In the genomic region with DNA sequence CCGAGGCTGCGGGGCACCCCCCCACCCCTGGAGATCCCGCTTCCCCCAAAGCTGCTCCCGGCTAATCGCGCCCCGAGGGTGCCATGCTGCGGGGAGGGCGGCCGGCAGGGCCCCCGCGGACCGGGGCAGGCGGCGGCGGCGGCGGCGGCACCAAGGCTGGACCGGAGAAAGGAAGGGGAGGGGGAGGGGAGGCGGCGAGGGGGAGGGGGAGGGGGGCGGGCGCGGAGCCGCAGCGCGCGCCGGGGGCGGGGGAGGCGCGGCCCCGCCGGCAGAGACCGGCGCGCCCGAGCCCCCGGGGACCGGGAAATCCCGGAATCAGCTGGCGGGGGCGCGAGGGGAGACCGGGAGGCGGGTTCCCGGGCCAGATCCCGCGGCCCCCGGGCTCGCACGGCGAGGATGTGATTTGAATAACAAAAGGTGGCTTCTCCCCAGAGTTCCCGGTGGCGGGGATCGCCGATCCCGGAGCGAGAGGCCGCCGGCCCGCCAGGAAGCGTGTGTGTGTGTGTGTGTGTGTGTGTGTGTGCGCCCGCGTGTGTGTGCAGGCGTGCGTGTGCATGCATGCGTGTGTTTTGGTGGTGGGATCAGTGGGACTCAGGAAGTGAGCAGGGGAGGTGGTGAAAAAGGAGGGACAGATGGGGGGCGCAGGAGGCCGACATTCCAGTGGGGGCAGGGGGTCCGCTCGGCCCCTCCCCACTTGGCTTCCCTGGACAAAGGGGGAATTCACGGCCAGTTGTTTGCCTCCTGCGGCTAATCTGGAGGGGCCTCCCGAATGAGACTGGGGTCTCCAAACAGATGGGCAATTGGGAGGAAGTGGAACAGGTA, we compare ENCODE assay signal across 1 cellular context.
TF ChIP-seq lines count a peak whose summit lies in the region.

No MANE protein-coding gene starts in this region.

TF ChIP-seq in K562, 482 proteins besides CTCF, POLR2A, EP300 and RAD21 (continued from another document and continues in another):
- TF ChIP-seq, protein P1, sequence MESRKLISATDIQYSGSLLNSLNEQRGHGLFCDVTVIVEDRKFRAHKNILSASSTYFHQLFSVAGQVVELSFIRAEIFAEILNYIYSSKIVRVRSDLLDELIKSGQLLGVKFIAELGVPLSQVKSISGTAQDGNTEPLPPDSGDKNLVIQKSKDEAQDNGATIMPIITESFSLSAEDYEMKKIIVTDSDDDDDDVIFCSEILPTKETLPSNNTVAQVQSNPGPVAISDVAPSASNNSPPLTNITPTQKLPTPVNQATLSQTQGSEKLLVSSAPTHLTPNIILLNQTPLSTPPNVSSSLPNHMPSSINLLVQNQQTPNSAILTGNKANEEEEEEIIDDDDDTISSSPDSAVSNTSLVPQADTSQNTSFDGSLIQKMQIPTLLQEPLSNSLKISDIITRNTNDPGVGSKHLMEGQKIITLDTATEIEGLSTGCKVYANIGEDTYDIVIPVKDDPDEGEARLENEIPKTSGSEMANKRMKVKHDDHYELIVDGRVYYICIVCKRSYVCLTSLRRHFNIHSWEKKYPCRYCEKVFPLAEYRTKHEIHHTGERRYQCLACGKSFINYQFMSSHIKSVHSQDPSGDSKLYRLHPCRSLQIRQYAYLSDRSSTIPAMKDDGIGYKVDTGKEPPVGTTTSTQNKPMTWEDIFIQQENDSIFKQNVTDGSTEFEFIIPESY (CRISPR knock-in tag; IDR thresholded peaks at IDR 0.05) = 0 out of 2 replicates have a peak, but pooled peaks have one; percentile 10
- TF ChIP-seq ATF1 (CRISPR knock-in tag; IDR thresholded peaks at IDR 0.05) (no peak), ATF1 (tag; IDR thresholded peaks at IDR 0.05) (peak; percentile 52), ZNF75A (CRISPR knock-in tag; IDR thresholded peaks at IDR 0.05) (no peak), ZBED1 (IDR thresholded peaks at IDR 0.05) (no peak), RBM14 (IDR thresholded peaks at IDR 0.05; ENCODE audit: borderline replicate concordance, insufficient read depth, low read depth, low read length) (no peak), ZSCAN29 (IDR thresholded peaks at IDR 0.05) (no peak), ZNF668 (CRISPR knock-in tag; IDR thresholded peaks at IDR 0.05) (no peak), ZNF263 (CRISPR knock-in tag; IDR thresholded peaks at IDR 0.05; ENCODE audit: borderline replicate concordance) (peak; percentile 33; the same call in 1 of the 2 replicates), ZEB2 (IDR thresholded peaks at IDR 0.05) (0 out of 2 replicates have a peak, but pooled peaks have one; percentile 22), POLR2B (IDR thresholded peaks at IDR 0.05; ENCODE audit: low read depth, partially characterized antibody) (peak; percentile 47), ARNT (IDR thresholded peaks at IDR 0.05) (0 out of 4 replicates have a peak, but pooled peaks of 1 of the 2 experiments have one; percentile 32), ZNF121 (CRISPR knock-in tag; conservative IDR thresholded peaks at IDR 0.05) (no peak), SMAD2 (IDR thresholded peaks at IDR 0.05; ENCODE audit: low read depth, low read length) (no peak), MTA3 (IDR thresholded peaks at IDR 0.05; ENCODE audit: borderline replicate concordance) (peak; percentile 63; the same call in 1 of the 2 replicates), MYNN (IDR thresholded peaks at IDR 0.05) (peak; percentile 63; the same call in 1 of the 2 replicates), MYNN (CRISPR knock-in tag; IDR thresholded peaks at IDR 0.05) (no peak)
- TF ChIP-seq, protein P2, sequence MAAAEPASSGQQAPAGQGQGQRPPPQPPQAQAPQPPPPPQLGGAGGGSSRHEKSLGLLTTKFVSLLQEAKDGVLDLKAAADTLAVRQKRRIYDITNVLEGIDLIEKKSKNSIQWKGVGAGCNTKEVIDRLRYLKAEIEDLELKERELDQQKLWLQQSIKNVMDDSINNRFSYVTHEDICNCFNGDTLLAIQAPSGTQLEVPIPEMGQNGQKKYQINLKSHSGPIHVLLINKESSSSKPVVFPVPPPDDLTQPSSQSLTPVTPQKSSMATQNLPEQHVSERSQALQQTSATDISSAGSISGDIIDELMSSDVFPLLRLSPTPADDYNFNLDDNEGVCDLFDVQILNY (CRISPR knock-in tag; IDR thresholded peaks at IDR 0.05) = no peak
- TF ChIP-seq, protein P3, sequence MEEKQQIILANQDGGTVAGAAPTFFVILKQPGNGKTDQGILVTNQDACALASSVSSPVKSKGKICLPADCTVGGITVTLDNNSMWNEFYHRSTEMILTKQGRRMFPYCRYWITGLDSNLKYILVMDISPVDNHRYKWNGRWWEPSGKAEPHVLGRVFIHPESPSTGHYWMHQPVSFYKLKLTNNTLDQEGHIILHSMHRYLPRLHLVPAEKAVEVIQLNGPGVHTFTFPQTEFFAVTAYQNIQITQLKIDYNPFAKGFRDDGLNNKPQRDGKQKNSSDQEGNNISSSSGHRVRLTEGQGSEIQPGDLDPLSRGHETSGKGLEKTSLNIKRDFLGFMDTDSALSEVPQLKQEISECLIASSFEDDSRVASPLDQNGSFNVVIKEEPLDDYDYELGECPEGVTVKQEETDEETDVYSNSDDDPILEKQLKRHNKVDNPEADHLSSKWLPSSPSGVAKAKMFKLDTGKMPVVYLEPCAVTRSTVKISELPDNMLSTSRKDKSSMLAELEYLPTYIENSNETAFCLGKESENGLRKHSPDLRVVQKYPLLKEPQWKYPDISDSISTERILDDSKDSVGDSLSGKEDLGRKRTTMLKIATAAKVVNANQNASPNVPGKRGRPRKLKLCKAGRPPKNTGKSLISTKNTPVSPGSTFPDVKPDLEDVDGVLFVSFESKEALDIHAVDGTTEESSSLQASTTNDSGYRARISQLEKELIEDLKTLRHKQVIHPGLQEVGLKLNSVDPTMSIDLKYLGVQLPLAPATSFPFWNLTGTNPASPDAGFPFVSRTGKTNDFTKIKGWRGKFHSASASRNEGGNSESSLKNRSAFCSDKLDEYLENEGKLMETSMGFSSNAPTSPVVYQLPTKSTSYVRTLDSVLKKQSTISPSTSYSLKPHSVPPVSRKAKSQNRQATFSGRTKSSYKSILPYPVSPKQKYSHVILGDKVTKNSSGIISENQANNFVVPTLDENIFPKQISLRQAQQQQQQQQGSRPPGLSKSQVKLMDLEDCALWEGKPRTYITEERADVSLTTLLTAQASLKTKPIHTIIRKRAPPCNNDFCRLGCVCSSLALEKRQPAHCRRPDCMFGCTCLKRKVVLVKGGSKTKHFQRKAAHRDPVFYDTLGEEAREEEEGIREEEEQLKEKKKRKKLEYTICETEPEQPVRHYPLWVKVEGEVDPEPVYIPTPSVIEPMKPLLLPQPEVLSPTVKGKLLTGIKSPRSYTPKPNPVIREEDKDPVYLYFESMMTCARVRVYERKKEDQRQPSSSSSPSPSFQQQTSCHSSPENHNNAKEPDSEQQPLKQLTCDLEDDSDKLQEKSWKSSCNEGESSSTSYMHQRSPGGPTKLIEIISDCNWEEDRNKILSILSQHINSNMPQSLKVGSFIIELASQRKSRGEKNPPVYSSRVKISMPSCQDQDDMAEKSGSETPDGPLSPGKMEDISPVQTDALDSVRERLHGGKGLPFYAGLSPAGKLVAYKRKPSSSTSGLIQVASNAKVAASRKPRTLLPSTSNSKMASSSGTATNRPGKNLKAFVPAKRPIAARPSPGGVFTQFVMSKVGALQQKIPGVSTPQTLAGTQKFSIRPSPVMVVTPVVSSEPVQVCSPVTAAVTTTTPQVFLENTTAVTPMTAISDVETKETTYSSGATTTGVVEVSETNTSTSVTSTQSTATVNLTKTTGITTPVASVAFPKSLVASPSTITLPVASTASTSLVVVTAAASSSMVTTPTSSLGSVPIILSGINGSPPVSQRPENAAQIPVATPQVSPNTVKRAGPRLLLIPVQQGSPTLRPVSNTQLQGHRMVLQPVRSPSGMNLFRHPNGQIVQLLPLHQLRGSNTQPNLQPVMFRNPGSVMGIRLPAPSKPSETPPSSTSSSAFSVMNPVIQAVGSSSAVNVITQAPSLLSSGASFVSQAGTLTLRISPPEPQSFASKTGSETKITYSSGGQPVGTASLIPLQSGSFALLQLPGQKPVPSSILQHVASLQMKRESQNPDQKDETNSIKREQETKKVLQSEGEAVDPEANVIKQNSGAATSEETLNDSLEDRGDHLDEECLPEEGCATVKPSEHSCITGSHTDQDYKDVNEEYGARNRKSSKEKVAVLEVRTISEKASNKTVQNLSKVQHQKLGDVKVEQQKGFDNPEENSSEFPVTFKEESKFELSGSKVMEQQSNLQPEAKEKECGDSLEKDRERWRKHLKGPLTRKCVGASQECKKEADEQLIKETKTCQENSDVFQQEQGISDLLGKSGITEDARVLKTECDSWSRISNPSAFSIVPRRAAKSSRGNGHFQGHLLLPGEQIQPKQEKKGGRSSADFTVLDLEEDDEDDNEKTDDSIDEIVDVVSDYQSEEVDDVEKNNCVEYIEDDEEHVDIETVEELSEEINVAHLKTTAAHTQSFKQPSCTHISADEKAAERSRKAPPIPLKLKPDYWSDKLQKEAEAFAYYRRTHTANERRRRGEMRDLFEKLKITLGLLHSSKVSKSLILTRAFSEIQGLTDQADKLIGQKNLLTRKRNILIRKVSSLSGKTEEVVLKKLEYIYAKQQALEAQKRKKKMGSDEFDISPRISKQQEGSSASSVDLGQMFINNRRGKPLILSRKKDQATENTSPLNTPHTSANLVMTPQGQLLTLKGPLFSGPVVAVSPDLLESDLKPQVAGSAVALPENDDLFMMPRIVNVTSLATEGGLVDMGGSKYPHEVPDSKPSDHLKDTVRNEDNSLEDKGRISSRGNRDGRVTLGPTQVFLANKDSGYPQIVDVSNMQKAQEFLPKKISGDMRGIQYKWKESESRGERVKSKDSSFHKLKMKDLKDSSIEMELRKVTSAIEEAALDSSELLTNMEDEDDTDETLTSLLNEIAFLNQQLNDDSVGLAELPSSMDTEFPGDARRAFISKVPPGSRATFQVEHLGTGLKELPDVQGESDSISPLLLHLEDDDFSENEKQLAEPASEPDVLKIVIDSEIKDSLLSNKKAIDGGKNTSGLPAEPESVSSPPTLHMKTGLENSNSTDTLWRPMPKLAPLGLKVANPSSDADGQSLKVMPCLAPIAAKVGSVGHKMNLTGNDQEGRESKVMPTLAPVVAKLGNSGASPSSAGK (IDR thresholded peaks at IDR 0.05) = peak; percentile 66
- TF ChIP-seq, protein P4, sequence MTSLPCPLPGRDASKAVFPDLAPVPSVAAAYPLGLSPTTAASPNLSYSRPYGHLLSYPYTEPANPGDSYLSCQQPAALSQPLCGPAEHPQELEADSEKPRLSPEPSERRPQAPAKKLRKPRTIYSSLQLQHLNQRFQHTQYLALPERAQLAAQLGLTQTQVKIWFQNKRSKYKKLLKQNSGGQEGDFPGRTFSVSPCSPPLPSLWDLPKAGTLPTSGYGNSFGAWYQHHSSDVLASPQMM (CRISPR knock-in tag; IDR thresholded peaks at IDR 0.05) = no peak
- TF ChIP-seq, protein P5, sequence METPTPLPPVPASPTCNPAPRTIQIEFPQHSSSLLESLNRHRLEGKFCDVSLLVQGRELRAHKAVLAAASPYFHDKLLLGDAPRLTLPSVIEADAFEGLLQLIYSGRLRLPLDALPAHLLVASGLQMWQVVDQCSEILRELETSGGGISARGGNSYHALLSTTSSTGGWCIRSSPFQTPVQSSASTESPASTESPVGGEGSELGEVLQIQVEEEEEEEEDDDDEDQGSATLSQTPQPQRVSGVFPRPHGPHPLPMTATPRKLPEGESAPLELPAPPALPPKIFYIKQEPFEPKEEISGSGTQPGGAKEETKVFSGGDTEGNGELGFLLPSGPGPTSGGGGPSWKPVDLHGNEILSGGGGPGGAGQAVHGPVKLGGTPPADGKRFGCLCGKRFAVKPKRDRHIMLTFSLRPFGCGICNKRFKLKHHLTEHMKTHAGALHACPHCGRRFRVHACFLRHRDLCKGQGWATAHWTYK (CRISPR knock-in tag; IDR thresholded peaks at IDR 0.05) = peak; percentile 37
- TF ChIP-seq, protein P6, sequence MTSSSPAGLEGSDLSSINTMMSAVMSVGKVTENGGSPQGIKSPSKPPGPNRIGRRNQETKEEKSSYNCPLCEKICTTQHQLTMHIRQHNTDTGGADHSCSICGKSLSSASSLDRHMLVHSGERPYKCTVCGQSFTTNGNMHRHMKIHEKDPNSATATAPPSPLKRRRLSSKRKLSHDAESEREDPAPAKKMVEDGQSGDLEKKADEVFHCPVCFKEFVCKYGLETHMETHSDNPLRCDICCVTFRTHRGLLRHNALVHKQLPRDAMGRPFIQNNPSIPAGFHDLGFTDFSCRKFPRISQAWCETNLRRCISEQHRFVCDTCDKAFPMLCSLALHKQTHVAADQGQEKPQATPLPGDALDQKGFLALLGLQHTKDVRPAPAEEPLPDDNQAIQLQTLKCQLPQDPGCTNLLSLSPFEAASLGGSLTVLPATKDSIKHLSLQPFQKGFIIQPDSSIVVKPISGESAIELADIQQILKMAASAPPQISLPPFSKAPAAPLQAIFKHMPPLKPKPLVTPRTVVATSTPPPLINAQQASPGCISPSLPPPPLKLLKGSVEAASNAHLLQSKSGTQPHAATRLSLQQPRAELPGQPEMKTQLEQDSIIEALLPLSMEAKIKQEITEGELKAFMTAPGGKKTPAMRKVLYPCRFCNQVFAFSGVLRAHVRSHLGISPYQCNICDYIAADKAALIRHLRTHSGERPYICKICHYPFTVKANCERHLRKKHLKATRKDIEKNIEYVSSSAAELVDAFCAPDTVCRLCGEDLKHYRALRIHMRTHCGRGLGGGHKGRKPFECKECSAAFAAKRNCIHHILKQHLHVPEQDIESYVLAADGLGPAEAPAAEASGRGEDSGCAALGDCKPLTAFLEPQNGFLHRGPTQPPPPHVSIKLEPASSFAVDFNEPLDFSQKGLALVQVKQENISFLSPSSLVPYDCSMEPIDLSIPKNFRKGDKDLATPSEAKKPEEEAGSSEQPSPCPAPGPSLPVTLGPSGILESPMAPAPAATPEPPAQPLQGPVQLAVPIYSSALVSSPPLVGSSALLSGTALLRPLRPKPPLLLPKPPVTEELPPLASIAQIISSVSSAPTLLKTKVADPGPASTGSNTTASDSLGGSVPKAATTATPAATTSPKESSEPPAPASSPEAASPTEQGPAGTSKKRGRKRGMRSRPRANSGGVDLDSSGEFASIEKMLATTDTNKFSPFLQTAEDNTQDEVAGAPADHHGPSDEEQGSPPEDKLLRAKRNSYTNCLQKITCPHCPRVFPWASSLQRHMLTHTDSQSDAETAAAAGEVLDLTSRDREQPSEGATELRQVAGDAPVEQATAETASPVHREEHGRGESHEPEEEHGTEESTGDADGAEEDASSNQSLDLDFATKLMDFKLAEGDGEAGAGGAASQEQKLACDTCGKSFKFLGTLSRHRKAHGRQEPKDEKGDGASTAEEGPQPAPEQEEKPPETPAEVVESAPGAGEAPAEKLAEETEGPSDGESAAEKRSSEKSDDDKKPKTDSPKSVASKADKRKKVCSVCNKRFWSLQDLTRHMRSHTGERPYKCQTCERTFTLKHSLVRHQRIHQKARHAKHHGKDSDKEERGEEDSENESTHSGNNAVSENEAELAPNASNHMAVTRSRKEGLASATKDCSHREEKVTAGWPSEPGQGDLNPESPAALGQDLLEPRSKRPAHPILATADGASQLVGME (CRISPR knock-in tag; IDR thresholded peaks at IDR 0.05) = peak; percentile 41; the same call in 1 of the 2 replicates
- TF ChIP-seq, protein P7, sequence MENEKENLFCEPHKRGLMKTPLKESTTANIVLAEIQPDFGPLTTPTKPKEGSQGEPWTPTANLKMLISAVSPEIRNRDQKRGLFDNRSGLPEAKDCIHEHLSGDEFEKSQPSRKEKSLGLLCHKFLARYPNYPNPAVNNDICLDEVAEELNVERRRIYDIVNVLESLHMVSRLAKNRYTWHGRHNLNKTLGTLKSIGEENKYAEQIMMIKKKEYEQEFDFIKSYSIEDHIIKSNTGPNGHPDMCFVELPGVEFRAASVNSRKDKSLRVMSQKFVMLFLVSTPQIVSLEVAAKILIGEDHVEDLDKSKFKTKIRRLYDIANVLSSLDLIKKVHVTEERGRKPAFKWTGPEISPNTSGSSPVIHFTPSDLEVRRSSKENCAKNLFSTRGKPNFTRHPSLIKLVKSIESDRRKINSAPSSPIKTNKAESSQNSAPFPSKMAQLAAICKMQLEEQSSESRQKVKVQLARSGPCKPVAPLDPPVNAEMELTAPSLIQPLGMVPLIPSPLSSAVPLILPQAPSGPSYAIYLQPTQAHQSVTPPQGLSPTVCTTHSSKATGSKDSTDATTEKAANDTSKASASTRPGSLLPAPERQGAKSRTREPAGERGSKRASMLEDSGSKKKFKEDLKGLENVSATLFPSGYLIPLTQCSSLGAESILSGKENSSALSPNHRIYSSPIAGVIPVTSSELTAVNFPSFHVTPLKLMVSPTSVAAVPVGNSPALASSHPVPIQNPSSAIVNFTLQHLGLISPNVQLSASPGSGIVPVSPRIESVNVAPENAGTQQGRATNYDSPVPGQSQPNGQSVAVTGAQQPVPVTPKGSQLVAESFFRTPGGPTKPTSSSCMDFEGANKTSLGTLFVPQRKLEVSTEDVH (IDR thresholded peaks at IDR 0.05; ENCODE audit: low read depth, partially characterized antibody) = peak; percentile 57
